13 cellular contexts compared by ENCODE assay signal in the genomic region with DNA sequence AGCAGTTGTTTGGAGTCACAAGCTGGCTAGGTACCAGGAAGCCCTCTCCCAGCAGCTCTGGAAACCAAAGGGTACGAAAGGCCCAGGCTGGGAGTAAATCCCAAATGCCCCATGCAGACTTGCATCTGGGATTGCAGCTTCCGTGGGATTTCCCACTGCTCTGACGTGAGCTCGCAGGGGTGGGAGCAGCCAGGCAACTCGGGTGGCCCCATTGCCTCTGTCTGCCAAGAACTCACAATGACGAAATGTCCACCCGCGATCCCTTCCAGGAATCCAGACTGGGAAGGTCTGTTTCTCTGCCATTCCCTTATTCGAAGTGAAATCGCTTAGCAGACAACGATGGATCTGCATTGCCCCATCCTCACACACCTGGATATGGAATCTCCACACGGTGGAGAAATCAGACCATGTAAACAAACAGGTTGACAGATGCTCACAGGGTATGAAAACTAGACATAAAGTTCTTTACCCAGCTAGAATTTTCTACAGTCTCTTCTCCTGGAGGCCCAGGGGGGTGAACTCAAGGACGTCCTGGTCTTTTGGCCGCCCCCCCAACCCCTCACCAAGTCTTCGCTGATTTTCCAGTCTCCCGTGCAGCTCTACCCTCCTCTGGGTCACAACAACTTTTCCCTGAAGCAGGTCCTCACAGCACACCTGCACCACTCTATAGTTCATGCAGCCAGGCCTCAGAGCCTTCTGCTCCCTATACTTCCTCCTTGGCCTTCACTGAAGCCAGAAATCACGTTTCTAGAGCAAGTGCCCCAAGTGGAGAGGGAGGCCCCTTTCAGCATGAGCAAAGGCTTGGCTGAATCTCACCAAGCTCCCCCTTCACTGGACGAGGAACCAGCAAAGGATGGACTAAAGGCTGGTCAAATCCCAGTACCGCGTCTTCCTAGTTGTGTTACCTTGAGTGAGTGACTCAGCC. TPM values are rescaled to one million over a fixed set of nuclear protein-coding genes. Genes with fewer than 3 reads are reported as not detected.
DNase-seq lines count a peak whose midpoint lies in the region; ATAC-seq and TF ChIP-seq lines count a peak whose summit lies in the region.
"Had no signal": no experiment of that assay in that cellular context is flagged by ENCODE, and none has a peak within 500 bp of the region (broad histone marks: within the 10 kb centered on the region; RNA-seq: fewer than 3 reads in every experiment).

No MANE protein-coding gene starts in this region.

- TF ChIP-seq CTCF in HEK293 (tag by site-specific recombination; IDR thresholded peaks at IDR 0.05) (no peak), endodermal cell (conservative IDR thresholded peaks at IDR 0.05) (no peak), right lobe of liver (IDR thresholded peaks at IDR 0.05) (no peak)

- H3K9me3 Mint-ChIP-seq in endodermal cell, result peaks cover 10% of the 10 kb centered on the region
- H3K9me3 Mint-ChIP-seq: activated naive CD4-positive, alpha-beta T cell treated with anti-CD3 and anti-CD28 coated beads for 36 hours had no signal

- H3K36me3 Mint-ChIP-seq in endodermal cell (ENCODE audit: low read depth), result no peaks in the 10 kb centered on the region

- DNase-seq in endodermal cell (peak; percentile 45), right lobe of liver (peak; percentile 61 to 83 (median 66)), NCI-H1092 (lab: John Stamatoyannopoulos, UW) (no peak)
- DNase-seq: activated naive CD4-positive, alpha-beta T cell treated with anti-CD3 and anti-CD28 coated beads for 36 hours; Calu3; NCI-H1436 had no signal

- POLR2A ChIA-PET in HEK293 (lab: Yijun Ruan, JAX), result no interaction called here

- no peaks in the 10 kb centered on the region for H3K36me3 ChIP-seq in HEK293 (ENCODE audit: control insufficient read depth in 2 of 2, insufficient read depth in 1 of 2, low read length in 2 of 2)
- H3K36me3 ChIP-seq in endodermal cell (ENCODE audit: control insufficient read depth, insufficient read depth, low read length), result no peaks in the 10 kb centered on the region
- no peaks in the 10 kb centered on the region for H3K36me3 ChIP-seq in right lobe of liver
- no peaks in the 10 kb centered on the region for H3K36me3 ChIP-seq in stomach smooth muscle (ENCODE audit: control insufficient read depth in 2 of 2, insufficient read depth in 2 of 2, low read length in 2 of 2)

- CTCF ChIA-PET in HEK293 (lab: Yijun Ruan, JAX), result interaction anchor here (0.6 kb wide), 2 partner anchors 125 to 242 kb away, joined by 3 read pairs; no protein-coding TSS in a partner anchor

- H3K9me3 ChIP-seq in HEK293 (ENCODE audit: control insufficient read depth, insufficient read depth, low read depth, low read length) (0 out of 2 replicates have a peak, but pooled peaks cover 2% of the 10 kb centered on the region), endodermal cell (ENCODE audit: control insufficient read depth, low read length) (peaks cover 9% of the 10 kb centered on the region), right lobe of liver (no peaks in the 10 kb centered on the region), stomach smooth muscle (ENCODE audit: control insufficient read depth in 2 of 2, low read length in 2 of 2) (no peaks in the 10 kb centered on the region)

- H3K27ac ChIP-seq in HEK293 (ENCODE audit: extremely low read depth, low read depth, low read length), result no peak overlapping the region
- H3K27ac ChIP-seq in endodermal cell (ENCODE audit: low read depth, low read length), result no peak overlapping the region
- peak overlapping the region in 1 of 3 donors; percentile 58 for H3K27ac ChIP-seq in right lobe of liver
- peak overlapping the region; percentile 49 for H3K27ac ChIP-seq in stomach smooth muscle (ENCODE audit: low read length)

- H3K27me3 ChIP-seq in endodermal cell (ENCODE audit: control insufficient read depth, insufficient read depth, low read length, poor library complexity, severe bottlenecking) (no peaks in the 10 kb centered on the region), right lobe of liver (no peaks in the 10 kb centered on the region), stomach smooth muscle (ENCODE audit: control insufficient read depth in 1 of 2, insufficient read depth in 2 of 2, low read length in 2 of 2) (no peaks in the 10 kb centered on the region)

- H3K27ac Mint-ChIP-seq in endodermal cell, result no peak overlapping the region
- H3K27ac Mint-ChIP-seq: activated naive CD4-positive, alpha-beta T cell treated with anti-CD3 and anti-CD28 coated beads for 36 hours had no signal

- H3K9ac ChIP-seq in endodermal cell (ENCODE audit: extremely low read depth, low read length, poor library complexity, severe bottlenecking) (no peak overlapping the region), stomach smooth muscle (ENCODE audit: low read length in 2 of 2) (no peak overlapping the region)

- no peak overlapping the region for H3K4me3 Mint-ChIP-seq in endodermal cell
- H3K4me3 Mint-ChIP-seq: activated naive CD4-positive, alpha-beta T cell treated with anti-CD3 and anti-CD28 coated beads for 36 hours had no signal

- H3K4me1 Mint-ChIP-seq in endodermal cell, result peaks cover 71% of the 10 kb centered on the region

- H3K27me3 Mint-ChIP-seq in endodermal cell (ENCODE audit: insufficient read depth), result no peaks in the 10 kb centered on the region

- peak; percentile 55 to 83 (median 76) for ATAC-seq in right lobe of liver
- no peak for ATAC-seq in HG03432 (IDR thresholded peaks at IDR 0.05; ENCODE audit: unreplicated experiment)
- no peak for ATAC-seq in HG02870 (IDR thresholded peaks at IDR 0.05; ENCODE audit: unreplicated experiment)
- no peak for ATAC-seq in HG03565 (IDR thresholded peaks at IDR 0.05; ENCODE audit: unreplicated experiment)
- ATAC-seq: activated CD4-positive, CD25-positive, alpha-beta regulatory T cell treated with anti-CD3 and anti-CD28 coated beads, Interleukin-2, amount 50 U/mL, for 24 hours; Panc1 had no signal

- H3K4me3 ChIP-seq in HEK293 (ENCODE audit: low read depth, low read length) (no peak overlapping the region), endodermal cell (ENCODE audit: low read length) (no peak overlapping the region), right lobe of liver (no peak overlapping the region), stomach smooth muscle (ENCODE audit: low read length in 2 of 2) (peak overlapping the region in 1 of 2 donors; percentile 8)

- H3K4me1 ChIP-seq in HEK293 (ENCODE audit: control insufficient read depth, insufficient read depth, low read length) (peaks cover 20% of the 10 kb centered on the region), endodermal cell (ENCODE audit: control insufficient read depth, insufficient read depth, low read length) (peaks cover 53% of the 10 kb centered on the region), right lobe of liver (peaks cover 0 to 26% (median 12%) of the 10 kb centered on the region in 4 donors), stomach smooth muscle (ENCODE audit: control insufficient read depth, insufficient read depth, low read length) (peaks cover 35% of the 10 kb centered on the region)

- WGBS in endodermal cell (ENCODE audit: insufficient coverage in 1 of 2, insufficient read length in 1 of 2), 2 experiments, result 83 to 88% methylated on average over 13 to 20 of the region's 20 CpGs
- WGBS in right lobe of liver (ENCODE audit: insufficient coverage, low coverage, low lambda C conversion rate, missing lambda C conversion rate), result 35% methylated on average over 16 of the region's 20 CpGs

- TF ChIP-seq POLR2A in right lobe of liver (IDR thresholded peaks at IDR 0.05), result no peak

- intact Hi-C loops in right lobe of liver (cut with DNase I), result no loop called here

TF ChIP-seq in HEK293, 187 proteins besides CTCF, POLR2A, EP300 and RAD21:
- TF ChIP-seq ZNF677 (tag by site-specific recombination; IDR thresholded peaks at IDR 0.05) (no peak), ZNF600 (tag by site-specific recombination; IDR thresholded peaks at IDR 0.05) (peak; percentile 82)

RNA-seq across cellular contexts. Expression of gene SH3PXD2A, which starts 20.0 kb away (rescaled TPM):
- 10 to 100 TPM; 15.7 to 22.6 TPM for total RNA-seq in endodermal cell
- polyA plus RNA-seq in endodermal cell (2013, experiment 1 of 2), result 11.5 TPM
- 11.0 TPM for polyA plus RNA-seq in endodermal cell (2013, experiment 2 of 2)
- total RNA-seq in right lobe of liver, result 10 to 100 TPM in 3 of 6 experiments, 1 to 10 TPM in 3; 3.0 to 38.3 (median 10.0) TPM

Comparison
In these comparisons a context has a peak if more than half of its experiments do, and no peak if none do; other contexts are left out.
1. ATAC-seq: peak in right lobe of liver (4 of 4); none in HG03432 (single experiment), HG02870 (single experiment) and HG03565 (single experiment).